9 cellular contexts compared by ENCODE assay signal in the genomic region with DNA sequence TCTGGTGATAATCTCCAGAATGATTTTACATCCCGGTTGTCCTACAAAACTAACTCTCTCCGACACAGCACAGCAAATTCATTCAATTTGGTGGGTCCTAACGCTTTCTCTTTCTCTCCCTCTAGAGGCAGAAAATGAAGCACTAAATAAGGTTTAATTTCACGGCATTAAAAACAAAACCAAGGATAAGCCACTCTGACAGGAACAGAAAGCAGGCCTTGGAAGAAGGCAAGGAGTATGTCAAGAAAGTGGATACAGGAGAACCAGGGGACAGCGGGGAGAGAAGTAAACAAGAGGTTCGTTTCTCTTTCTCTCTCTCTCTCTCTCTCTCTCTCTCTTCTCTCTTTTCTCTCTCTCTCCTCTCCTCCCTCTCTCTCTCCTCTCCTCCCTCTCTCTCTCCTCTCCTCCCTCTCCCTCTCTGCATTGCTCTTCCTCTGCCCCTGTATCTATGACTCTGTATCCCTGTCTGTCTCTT. TPM values are rescaled to one million over a fixed set of nuclear protein-coding genes. Genes with fewer than 3 reads are reported as not detected.
DNase-seq lines count a peak whose midpoint lies in the region; ATAC-seq, FAIRE-seq and TF ChIP-seq lines count a peak whose summit lies in the region.
"Had no signal": no experiment of that assay in that cellular context is flagged by ENCODE, and none has a peak within 500 bp of the region (broad histone marks: within the 10 kb centered on the region; RNA-seq: fewer than 3 reads in every experiment).

No MANE protein-coding gene starts in this region.

- H3K36me3 ChIP-seq in K562 (ENCODE audit: control insufficient read depth, insufficient read depth, low read length) = no peaks in the 10 kb centered on the region
- no peaks in the 10 kb centered on the region for H3K36me3 ChIP-seq in PC-9 (ENCODE audit: low read depth)

- no peak for TF ChIP-seq EP300 in K562 (IDR thresholded peaks at IDR 0.05; ENCODE audit: low read length)

- FAIRE-seq in K562 (lab: Jason Lieb, UNC) = no peak
- FAIRE-seq: islet of Langerhans had no signal

- H3K27me3 ChIP-seq in K562 (ENCODE audit: control insufficient read depth in 2 of 2, insufficient read depth in 2 of 2, low read length in 2 of 2) (peaks cover 12 to 18% of the 10 kb centered on the region in 2 experiments; a peak in 3 of 5 replicates), PC-9 (ENCODE audit: insufficient read depth, low read depth) (peaks cover 51% of the 10 kb centered on the region)

- POLR2A ChIA-PET in K562 (lab: Yijun Ruan, JAX) = no interaction called here
- POLR2A ChIA-PET in PC-9 (lab: Charles Lee; ENCODE audit: unreplicated experiment) = no interaction called here

- no peaks in the 10 kb centered on the region for H3K9me1 ChIP-seq in K562 (ENCODE audit: control insufficient read depth, insufficient read depth, low read length)

- WGBS in K562 (ENCODE audit: insufficient coverage, low coverage, missing lambda C conversion rate) = 0% methylated on average over 6 of the region's 6 CpGs

- H3K9me3 ChIP-seq in K562 (replicated peaks; ENCODE audit: control insufficient read depth, insufficient read depth, low read depth, low read length) = no peaks in the 10 kb centered on the region
- no peaks in the 10 kb centered on the region for H3K9me3 ChIP-seq in PC-9 (ENCODE audit: insufficient read depth, low read depth)

- no peaks in the 10 kb centered on the region for H3F3A ChIP-seq in PC-9 (ENCODE audit: insufficient read depth, low read depth)

- BruUV-seq in K562 (replicated peaks; lab: Mats Ljungman, UMichigan) (no TSS peak), PC-9 (replicated peaks; lab: Mats Ljungman, UMichigan) (no TSS peak)

- H3K9me2 ChIP-seq in PC-9 (ENCODE audit: insufficient read depth) = no peaks in the 10 kb centered on the region

- H3K79me2 ChIP-seq in K562 (ENCODE audit: control insufficient read depth, insufficient read depth, low read length) = no peaks in the 10 kb centered on the region
- no peaks in the 10 kb centered on the region for H3K79me2 ChIP-seq in PC-9 (ENCODE audit: low read depth)

- CTCF ChIA-PET in K562 (lab: Yijun Ruan, JAX; ENCODE audit: low intra/inter-chr PET ratio) (no interaction called here), PC-9 (lab: Charles Lee) (no interaction called here)

- TF ChIP-seq POLR2A in K562 (conservative IDR thresholded peaks at IDR 0.05) = no peak

- intact Hi-C loops in K562 (cut with micrococcal nuclease) = no loop called here
- intact Hi-C loops in PC-9 (cut with micrococcal nuclease; ENCODE audit: unreplicated experiment) = no loop called here

- H2AFZ ChIP-seq in K562 (ENCODE audit: low read depth, low read length) (no peak overlapping the region), PC-9 (no peak overlapping the region)

- no peak overlapping the region for H3K27ac Mint-ChIP-seq in HFFc6

- peak; percentile 33; the same call in 1 of the 3 replicates for ATAC-seq in K562

- no peaks in the 10 kb centered on the region for H4K20me1 ChIP-seq in K562 (replicated peaks; ENCODE audit: control insufficient read depth, insufficient read depth, low read length)
- no peaks in the 10 kb centered on the region for H4K20me1 ChIP-seq in PC-9 (ENCODE audit: insufficient read depth)

- peak overlapping the region; percentile 47 for H3K4me3 Mint-ChIP-seq in HFFc6

- no peak overlapping the region for H3K9ac ChIP-seq in K562 (ENCODE audit: insufficient read depth in 1 of 2, low read depth in 2 of 2, low read length in 2 of 2)

- DNase-seq in A172 (ENCODE audit: low spot score) (peak; percentile 21), HFFc6 (no peak), K562 (ENCODE audit: extremely low read depth in 1 of 4, low spot score in 3 of 4) (no peak), midbrain (lab: John Stamatoyannopoulos, UW) (peak; percentile 35), ecto neural progenitor cell (ENCODE audit: low spot score) (no peak), NCI-H2081 treated with DMSO at 0.1 percent for 48 hours (lab: John Stamatoyannopoulos, UW) (no peak), COR-L47 (lab: John Stamatoyannopoulos, UW) (no peak), PC-9 (no peak)

- no peak for TF ChIP-seq RAD21 in K562 (CRISPR knock-in tag; conservative IDR thresholded peaks at IDR 0.05 in 1 of 2, IDR thresholded peaks at IDR 0.05 in 1 of 2)

- no peaks in the 10 kb centered on the region for H3K36me3 Mint-ChIP-seq in HFFc6 (ENCODE audit: low read depth)

- in situ Hi-C loops in K562 (cut with MboI) = no loop called here

- H3K4me1 Mint-ChIP-seq in HFFc6 (ENCODE audit: low read depth) = no peaks in the 10 kb centered on the region

- H3K4me1 ChIP-seq in K562 (replicated peaks in 1 of 2; ENCODE audit: control insufficient read depth in 2 of 2, insufficient read depth in 2 of 2, low read length in 2 of 2) = no peaks in the 10 kb centered on the region
- no peaks in the 10 kb centered on the region for H3K4me1 ChIP-seq in PC-9 (replicated peaks; ENCODE audit: insufficient read depth)

- H3K9me3 Mint-ChIP-seq in HFFc6 = no peaks in the 10 kb centered on the region

- peak; percentile 35; the same call in 1 of the 2 replicates for TF ChIP-seq CTCF in HFFc6 (IDR thresholded peaks at IDR 0.05)
- 0 out of 6 replicates have a peak, but pooled peaks of 1 of the 3 experiments have one; percentile 6 for TF ChIP-seq CTCF in K562 (IDR thresholded peaks at IDR 0.05 in 2 of 3, conservative IDR thresholded peaks at IDR 0.05 in 1 of 3; ENCODE audit: insufficient read depth in 2 of 3, low read depth in 1 of 3, low read length in 3 of 3)
- TF ChIP-seq CTCF in PC-9 (conservative IDR thresholded peaks at IDR 0.05) = no peak

- H3K4me3 ChIP-seq in K562 (no peak overlapping the region), PC-9 (no peak overlapping the region)

- peaks cover 8% of the 10 kb centered on the region for H3K27me3 Mint-ChIP-seq in HFFc6 (ENCODE audit: insufficient read depth)

- no peak overlapping the region for H3K27ac ChIP-seq in K562 (ENCODE audit: extremely low read depth, low read depth, low read length)
- no peak overlapping the region for H3K27ac ChIP-seq in PC-9

- H3K4me2 ChIP-seq in K562 (ENCODE audit: insufficient read depth, low read length) = no peak overlapping the region
- H3K4me2 ChIP-seq in PC-9 = no peak overlapping the region

TF ChIP-seq in K562, 482 proteins besides CTCF, POLR2A, EP300 and RAD21:
- TF ChIP-seq CLOCK (CRISPR knock-in tag; IDR thresholded peaks at IDR 0.05; ENCODE audit: borderline replicate concordance) (no peak), MTA3 (IDR thresholded peaks at IDR 0.05; ENCODE audit: borderline replicate concordance) (no peak)
TF ChIP-seq in K562: peak in this region for 0.

RNA-seq across cellular contexts. Expression of gene EBF1, which starts 49.8 kb away (rescaled TPM):
- total RNA-seq in A172 (2014; rRNA removed; shearing (Covaris generic)) = 1.6 and 2.1 TPM in 2 replicates
- under 1 TPM in 4 of 6 experiments, not detected in 2; 0.16 to 0.41 (median 0.26) TPM for total RNA-seq in HFFc6 (2021; fragmentation: NEBNext Ultra II Directional; extraction: Animal tissue kit (Norgen Biotek cat#: 25700))
- total RNA-seq in K562 (2011; cell fraction: chromatin; rRNA removed; ENCODE audit: low replicate concordance) = 0.37 and 1.5 TPM in 2 replicates
- 0.17 and 0.26 TPM in 2 replicates for total RNA-seq in K562 (2011; cell fraction: nucleolus; rRNA removed)
- total RNA-seq in K562 (2011; cell fraction: nucleoplasm; rRNA removed) = 0.38 and 0.44 TPM in 2 replicates
- total RNA-seq in K562 (2014; rRNA removed) = 0.16 and 0.36 TPM in 2 replicates
- total RNA-seq in K562 (2014; rRNA removed; fragmentation: Illumina TruSeq; extraction: Trizol) = not detected in 2 replicates
- total RNA-seq in K562 (2015; rRNA removed; fragmentation: Illumina TruSeq; extraction: Trizol) = not detected in 2 replicates
- total RNA-seq in K562 (2021) = 0.07 and 0.24 TPM in 2 replicates
- polyA plus RNA-seq in K562 (2011; rRNA removed) = 0.07 TPM in 1 of 2 replicates, not detected in the other
- polyA plus RNA-seq in K562 (2011; cell fraction: cytosol; rRNA removed) = not detected in 2 replicates
- 0.23 TPM in 1 of 2 replicates, not detected in the other for polyA plus RNA-seq in K562 (2011; cell fraction: nucleus; rRNA removed)
- 0.03 TPM in 2 replicates for polyA plus RNA-seq in K562 (2012)
- 0.12 TPM in 1 of 2 replicates, not detected in the other for polyA plus RNA-seq in K562 (2014; fragmentation: Illumina TruSeq; extraction: Trizol)
- under 1 TPM in 1 of 2 experiments, not detected in 1; 0.13 TPM for polyA plus RNA-seq in K562 (2014; fragmentation: Nextera tagmentation; extraction: Ambion mirVana)
- polyA plus RNA-seq in K562 (2014; rRNA removed) = 0.42 TPM in 1 of 2 replicates, not detected in the other
- polyA minus RNA-seq in K562 (2011; rRNA and poly(A)+ RNA removed) = not detected in 2 replicates
- not detected in 2 replicates for polyA minus RNA-seq in K562 (2011; cell fraction: cytosol; rRNA and poly(A)+ RNA removed)
- polyA minus RNA-seq in K562 (2011; cell fraction: nucleus; rRNA and poly(A)+ RNA removed) = 0.27 and 1.2 TPM in 2 replicates
- not detected in 2 replicates for total RNA-seq in PC-9 (2021)

Comparison
In these comparisons a context has a peak if more than half of its experiments do, and no peak if none do; other contexts are left out.
1. DNase-seq: peak in A172 (single experiment) and midbrain (single experiment); none in HFFc6 (single experiment), K562 (0 of 4), ecto neural progenitor cell (single experiment), NCI-H2081 treated with DMSO at 0.1 percent for 48 hours (single experiment), COR-L47 (single experiment) and PC-9 (0 of 2).